Comparison of ENCODE assay signal across 7 cellular contexts in genomic region chr6:36601818-36602217, GRCh38. TPM values are rescaled to one million over a fixed set of nuclear protein-coding genes. Genes with fewer than 3 reads are reported as not detected.
DNase-seq lines count a peak whose midpoint lies in the region; ATAC-seq and TF ChIP-seq lines count a peak whose summit lies in the region.
"Not testable (repeated sequence)": the region's sequence is repeated elsewhere in the genome, so short reads cannot be mapped to it uniquely, and the experiment has no call there.

No MANE protein-coding gene starts in this region.

- H3K36me3 Mint-ChIP-seq in CD4-positive, CD25-positive, alpha-beta regulatory T cell = peaks cover 86% of the 10 kb centered on the region
- peaks cover 94% of the 10 kb centered on the region for H3K36me3 Mint-ChIP-seq in activated CD4-positive, alpha-beta memory T cell treated with anti-CD3 and anti-CD28 coated beads for 36 hours
- peaks cover 89% of the 10 kb centered on the region for H3K36me3 Mint-ChIP-seq in activated naive CD4-positive, alpha-beta T cell treated with anti-CD3 and anti-CD28 coated beads, Interleukin-2, amount 10 ng/mL, durations not matched to agents 7 days and 5 days
- peaks cover 65% of the 10 kb centered on the region for H3K36me3 Mint-ChIP-seq in chondrocyte (ENCODE audit: low read depth)
- H3K36me3 Mint-ChIP-seq in mesothelial cell of epicardium = peaks cover 57% of the 10 kb centered on the region
- peaks cover 73% of the 10 kb centered on the region for H3K36me3 Mint-ChIP-seq in progenitor cell of endocrine pancreas (ENCODE audit: insufficient read depth)

- TF ChIP-seq POLR2A in NB4 (IDR thresholded peaks at IDR 0.05; ENCODE audit: extremely low read depth, insufficient read length) = not testable (repeated sequence)

- peaks cover 40 to 95% (median 68%) of the 10 kb centered on the region in 4 donors for H3K4me1 Mint-ChIP-seq in CD4-positive, CD25-positive, alpha-beta regulatory T cell
- peaks cover 73% of the 10 kb centered on the region for H3K4me1 Mint-ChIP-seq in activated CD4-positive, alpha-beta memory T cell treated with anti-CD3 and anti-CD28 coated beads for 36 hours (ENCODE audit: low read depth)
- peaks cover 90% of the 10 kb centered on the region for H3K4me1 Mint-ChIP-seq in activated naive CD4-positive, alpha-beta T cell treated with anti-CD3 and anti-CD28 coated beads, Interleukin-2, amount 10 ng/mL, durations not matched to agents 7 days and 5 days
- H3K4me1 Mint-ChIP-seq in chondrocyte (ENCODE audit: low read depth) = peaks cover 93% of the 10 kb centered on the region
- peaks cover 62% of the 10 kb centered on the region for H3K4me1 Mint-ChIP-seq in mesothelial cell of epicardium
- peaks cover 50% of the 10 kb centered on the region for H3K4me1 Mint-ChIP-seq in progenitor cell of endocrine pancreas (ENCODE audit: low read depth)

- H3K27ac ChIP-seq in CD4-positive, CD25-positive, alpha-beta regulatory T cell (ENCODE audit: insufficient read depth, low read length, poor library complexity, severe bottlenecking) = peak overlapping the region; percentile 98

- POLR2A ChIA-PET in activated CD4-positive, alpha-beta memory T cell treated with anti-CD3 and anti-CD28 coated beads for 36 hours (lab: Charles Lee) = interaction anchor here (1.5 to 2.3 kb wide), 2 partner anchors 55 to 58 kb away, joined by 3 to 7 read pairs; no protein-coding TSS in a partner anchor

- H3K4me1 ChIP-seq in CD4-positive, CD25-positive, alpha-beta regulatory T cell (ENCODE audit: control insufficient read depth, insufficient read depth, low read length, poor library complexity, severe bottlenecking) = peaks cover 88% of the 10 kb centered on the region

- intact Hi-C loops in activated CD4-positive, alpha-beta memory T cell treated with anti-CD3 and anti-CD28 coated beads for 36 hours (cut with micrococcal nuclease) = not testable (repeated sequence)

- H3K27me3 ChIP-seq in CD4-positive, CD25-positive, alpha-beta regulatory T cell (ENCODE audit: control insufficient read depth, insufficient read depth, low read length) = not testable (repeated sequence)

- H3K4me3 ChIP-seq in CD4-positive, CD25-positive, alpha-beta regulatory T cell (ENCODE audit: low read depth, low read length) = peak overlapping the region; percentile 100
- peak overlapping the region; percentile 13 for H3K4me3 ChIP-seq in NB4 (ENCODE audit: low read depth, low read length)

- CTCF ChIA-PET in activated CD4-positive, alpha-beta memory T cell treated with anti-CD3 and anti-CD28 coated beads for 36 hours (lab: Charles Lee); activated naive CD4-positive, alpha-beta T cell treated with anti-CD3 and anti-CD28 coated beads, Interleukin-2, amount 10 ng/mL, durations not matched to agents 7 days and 5 days (lab: Charles Lee): not testable (repeated sequence)

- not testable (repeated sequence) for H3K9me3 ChIP-seq in CD4-positive, CD25-positive, alpha-beta regulatory T cell (ENCODE audit: control insufficient read depth in 2 of 2, low read length in 2 of 2)

- peaks cover 100% of the 10 kb centered on the region for H3K36me3 ChIP-seq in CD4-positive, CD25-positive, alpha-beta regulatory T cell (ENCODE audit: control insufficient read depth, insufficient read depth, low read length)

- H3K27ac Mint-ChIP-seq in CD4-positive, CD25-positive, alpha-beta regulatory T cell = peak overlapping the region; percentile 76 to 98 (median 92)
- peak overlapping the region; percentile 76 for H3K27ac Mint-ChIP-seq in activated CD4-positive, alpha-beta memory T cell treated with anti-CD3 and anti-CD28 coated beads for 36 hours
- peak overlapping the region; percentile 90 for H3K27ac Mint-ChIP-seq in activated naive CD4-positive, alpha-beta T cell treated with anti-CD3 and anti-CD28 coated beads, Interleukin-2, amount 10 ng/mL, durations not matched to agents 7 days and 5 days
- H3K27ac Mint-ChIP-seq in chondrocyte (ENCODE audit: unreplicated experiment) (peak overlapping the region; percentile 69), mesothelial cell of epicardium (peak overlapping the region; percentile 61), progenitor cell of endocrine pancreas (peak overlapping the region; percentile 49)

- DNase-seq in CD4-positive, CD25-positive, alpha-beta regulatory T cell = peak in 2 of 3 donors; percentile 43 to 59
- not testable (repeated sequence) for DNase-seq in NB4 (ENCODE audit: low read depth); activated CD4-positive, alpha-beta memory T cell treated with anti-CD3 and anti-CD28 coated beads for 36 hours; activated naive CD4-positive, alpha-beta T cell treated with anti-CD3 and anti-CD28 coated beads, Interleukin-2, amount 10 ng/mL, durations not matched to agents 7 days and 5 days; chondrocyte (ENCODE audit: low spot score); mesothelial cell of epicardium (ENCODE audit: low spot score in 2 of 2, unreplicated experiment in 2 of 2); progenitor cell of endocrine pancreas (ENCODE audit: low spot score, unreplicated experiment)

- peak overlapping the region; percentile 71 to 83 (median 78) for H3K4me3 Mint-ChIP-seq in CD4-positive, CD25-positive, alpha-beta regulatory T cell
- peak overlapping the region; percentile 35 for H3K4me3 Mint-ChIP-seq in activated CD4-positive, alpha-beta memory T cell treated with anti-CD3 and anti-CD28 coated beads for 36 hours
- H3K4me3 Mint-ChIP-seq in activated naive CD4-positive, alpha-beta T cell treated with anti-CD3 and anti-CD28 coated beads, Interleukin-2, amount 10 ng/mL, durations not matched to agents 7 days and 5 days = peak overlapping the region; percentile 61
- H3K4me3 Mint-ChIP-seq in chondrocyte (ENCODE audit: unreplicated experiment); mesothelial cell of epicardium; progenitor cell of endocrine pancreas (ENCODE audit: low read depth): not testable (repeated sequence)

- H3K9me3 Mint-ChIP-seq in CD4-positive, CD25-positive, alpha-beta regulatory T cell; activated CD4-positive, alpha-beta memory T cell treated with anti-CD3 and anti-CD28 coated beads for 36 hours; activated naive CD4-positive, alpha-beta T cell treated with anti-CD3 and anti-CD28 coated beads, Interleukin-2, amount 10 ng/mL, durations not matched to agents 7 days and 5 days; chondrocyte (ENCODE audit: low read depth); mesothelial cell of epicardium; progenitor cell of endocrine pancreas (ENCODE audit: low read depth): not testable (repeated sequence)

- TF ChIP-seq CTCF in NB4 (IDR thresholded peaks at IDR 0.05; ENCODE audit: low read depth, low read length); chondrocyte (IDR thresholded peaks at IDR 0.05); mesothelial cell of epicardium (IDR thresholded peaks at IDR 0.05; ENCODE audit: unreplicated experiment); progenitor cell of endocrine pancreas (IDR thresholded peaks at IDR 0.05; ENCODE audit: unreplicated experiment): not testable (repeated sequence)

- peak; percentile 42 for ATAC-seq in CD4-positive, CD25-positive, alpha-beta regulatory T cell (ENCODE audit: low read depth in 2 of 2)

- not testable (repeated sequence) for H3K27me3 Mint-ChIP-seq in CD4-positive, CD25-positive, alpha-beta regulatory T cell; activated CD4-positive, alpha-beta memory T cell treated with anti-CD3 and anti-CD28 coated beads for 36 hours; activated naive CD4-positive, alpha-beta T cell treated with anti-CD3 and anti-CD28 coated beads, Interleukin-2, amount 10 ng/mL, durations not matched to agents 7 days and 5 days; chondrocyte (ENCODE audit: low read depth); mesothelial cell of epicardium (ENCODE audit: low read depth); progenitor cell of endocrine pancreas

RNA-seq across cellular contexts. Expression of gene SRSF3, which starts 7.7 kb away (rescaled TPM):
- 731 TPM for total RNA-seq in CD4-positive, CD25-positive, alpha-beta regulatory T cell
- 100 to 1,000 TPM; 398 to 433 (median 407) TPM for polyA plus RNA-seq in CD4-positive, CD25-positive, alpha-beta regulatory T cell
- 100 to 1,000 TPM; 390 to 392 TPM for total RNA-seq in activated CD4-positive, alpha-beta memory T cell treated with anti-CD3 and anti-CD28 coated beads for 36 hours
- total RNA-seq in chondrocyte (180 to 233 TPM (median 191 TPM) in 3 replicates), mesothelial cell of epicardium (404 to 411 TPM (median 407 TPM) in 3 replicates), progenitor cell of endocrine pancreas (427 and 442 TPM in 2 replicates)

RNA-seq across cellular contexts. Expression of gene STK38, which starts 54.5 kb away (rescaled TPM):
- 106 TPM for total RNA-seq in CD4-positive, CD25-positive, alpha-beta regulatory T cell
- polyA plus RNA-seq in CD4-positive, CD25-positive, alpha-beta regulatory T cell = 100 to 1,000 TPM in 3 of 4 donors, 10 to 100 TPM in 1; 92.8 to 126 (median 113) TPM
- total RNA-seq in activated CD4-positive, alpha-beta memory T cell treated with anti-CD3 and anti-CD28 coated beads for 36 hours = 10 to 100 TPM; 25.8 to 27.5 TPM
- total RNA-seq in chondrocyte (60.4 to 65.1 TPM (median 63.2 TPM) in 3 replicates), mesothelial cell of epicardium (46.3 to 47.8 TPM (median 47.7 TPM) in 3 replicates), progenitor cell of endocrine pancreas (46.9 and 47.2 TPM in 2 replicates)
